In genomic region chr19:16433986-16434385, GRCh38 we compare ENCODE assay signal across 29 cellular contexts. TPM values are rescaled to one million over a fixed set of nuclear protein-coding genes. Genes with fewer than 3 reads are reported as not detected.
DNase-seq lines count a peak whose midpoint lies in the region; ATAC-seq and TF ChIP-seq lines count a peak whose summit lies in the region.
"Had no signal": no experiment of that assay in that cellular context is flagged by ENCODE, and none has a peak within 500 bp of the region (broad histone marks: within the 10 kb centered on the region; RNA-seq: fewer than 3 reads in every experiment).

No MANE protein-coding gene starts in this region.

- H3K9me3 ChIP-seq in BLaER1 treated with 17β-estradiol and CSF1 and Interleukin-3, amounts not matched to agents 10 nM and 100 nM (replicated peaks in 1 of 11) = no peaks in the 10 kb centered on the region
- H3K9me3 ChIP-seq: adrenal gland, breast epithelium, ovary, SJCRH30 had no signal

- H3K9ac ChIP-seq in BLaER1 treated with 17β-estradiol and CSF1 and Interleukin-3, amounts not matched to agents 10 nM and 100 nM = no peak overlapping the region
- H3K9ac ChIP-seq in KMS-11 = no peak overlapping the region

- H3K36me3 Mint-ChIP-seq in osteocyte (ENCODE audit: unreplicated experiment) = peaks cover 20% of the 10 kb centered on the region

- H3K36me3 ChIP-seq in BLaER1 treated with 17β-estradiol and CSF1 and Interleukin-3, amounts not matched to agents 10 nM and 100 nM = peaks cover 65 to 99% (median 89%) of the 10 kb centered on the region in 11 experiments
- no peaks in the 10 kb centered on the region; the same call in 1 of the 2 replicates for H3K36me3 ChIP-seq in KMS-11 (ENCODE audit: insufficient read depth)
- H3K36me3 ChIP-seq: breast epithelium, ovary had no signal

- peak overlapping the region; percentile 95 for H3K27ac Mint-ChIP-seq in osteocyte (ENCODE audit: unreplicated experiment)
- H3K27ac Mint-ChIP-seq: activated CD8-positive, alpha-beta T cell treated with anti-CD3 and anti-CD28 coated beads for 36 hours; CD4-positive, CD25-positive, alpha-beta regulatory T cell had no signal

- H3K27me3 Mint-ChIP-seq in osteocyte (ENCODE audit: unreplicated experiment) = no peaks in the 10 kb centered on the region
- H3K27me3 Mint-ChIP-seq: activated CD8-positive, alpha-beta T cell treated with anti-CD3 and anti-CD28 coated beads for 36 hours; activated naive CD4-positive, alpha-beta T cell treated with anti-CD3 and anti-CD28 coated beads, Interleukin-2, amount 10 ng/mL, durations not matched to agents 7 days and 5 days; CD4-positive, CD25-positive, alpha-beta regulatory T cell had no signal

- no peak overlapping the region for H2AFZ ChIP-seq in KMS-11 (ENCODE audit: low read depth)

- peak overlapping the region in 6 of 11 experiments; percentile 3 to 80 (median 38); a peak in 5 of 22 replicates for H3K27ac ChIP-seq in BLaER1 treated with 17β-estradiol and CSF1 and Interleukin-3, amounts not matched to agents 10 nM and 100 nM
- H3K27ac ChIP-seq in KMS-11 (peak overlapping the region; percentile 99), dorsolateral prefrontal cortex (peak overlapping the region in 34 of 59 donors; percentile 7 to 91 (median 80))
- H3K27ac ChIP-seq: ovary had no signal

- no peak for TF ChIP-seq CTCF in KMS-11 (conservative IDR thresholded peaks at IDR 0.05; ENCODE audit: low read depth, low read length)
- no peak for TF ChIP-seq CTCF in dorsolateral prefrontal cortex (IDR thresholded peaks at IDR 0.05 in 54 of 56, conservative IDR thresholded peaks at IDR 0.05 in 2 of 56; ENCODE audit: low read depth in 1 of 56, partially characterized antibody in 56 of 56)
- no peak for TF ChIP-seq CTCF in osteocyte (IDR thresholded peaks at IDR 0.05)

- no peaks in the 10 kb centered on the region for H3K79me2 ChIP-seq in KMS-11 (ENCODE audit: insufficient read depth, low read depth)

- no peak overlapping the region for H3K4me3 ChIP-seq in BLaER1 treated with 17β-estradiol and CSF1 and Interleukin-3, amounts not matched to agents 10 nM and 100 nM
- no peak overlapping the region for H3K4me3 ChIP-seq in KMS-11 (IDR thresholded peaks at IDR 0.05; ENCODE audit: insufficient read depth, low read depth, low read length)
- no peak overlapping the region for H3K4me3 ChIP-seq in dorsolateral prefrontal cortex
- H3K4me3 ChIP-seq: adrenal gland, breast epithelium, lung, ovary, SJCRH30, smooth muscle cell had no signal

- DNase-seq in dorsolateral prefrontal cortex (no peak), osteocyte (ENCODE audit: extremely low spot score, unreplicated experiment) (no peak), COLO829 (ENCODE audit: low spot score) (no peak)
- DNase-seq: activated CD8-positive, alpha-beta memory T cell treated with anti-CD3 and anti-CD28 coated beads, Interleukin-2, amount 50 U/mL, for 48 hours; activated CD8-positive, alpha-beta T cell treated with anti-CD3 and anti-CD28 coated beads for 36 hours; activated naive CD4-positive, alpha-beta T cell treated with anti-CD3 and anti-CD28 coated beads, Interleukin-2, amount 10 ng/mL, durations not matched to agents 7 days and 5 days; adrenal gland; CD4-positive, CD25-positive, alpha-beta regulatory T cell; cortex of kidney; DND-41; erythroblast; GF-D8; NCI-H1417; NCI-H2081 treated with DMSO at 0.1 percent for 48 hours; NCI-H2227 treated with DMSO at 0.1 percent for 48 hours; ovary; SJCRH30; stimulated activated naive CD8-positive, alpha-beta T cell treated with anti-CD3 and anti-CD28 coated beads, Interleukin-15, Interleukin-2, amounts not matched to agents 100 U/mL and 50 U/mL, for 24 hours; SW 1271; T-helper 9 cell had no signal

- H3K4me1 ChIP-seq in BLaER1 treated with 17β-estradiol and CSF1 and Interleukin-3, amounts not matched to agents 10 nM and 100 nM = peaks cover 52 to 70% (median 61%) of the 10 kb centered on the region in 10 experiments
- peaks cover 60% of the 10 kb centered on the region for H3K4me1 ChIP-seq in KMS-11 (ENCODE audit: low read depth, poor library complexity, severe bottlenecking)
- H3K4me1 ChIP-seq: breast epithelium had no signal

- H3K27me3 ChIP-seq in BLaER1 treated with 17β-estradiol and CSF1 and Interleukin-3, amounts not matched to agents 10 nM and 100 nM = no peaks in the 10 kb centered on the region
- H3K27me3 ChIP-seq in KMS-11 (ENCODE audit: insufficient read depth, low read depth) (no peaks in the 10 kb centered on the region), dorsolateral prefrontal cortex (no peaks in the 10 kb centered on the region)
- H3K27me3 ChIP-seq: adrenal gland, breast epithelium, ovary, SJCRH30 had no signal

- intact Hi-C loops in dorsolateral prefrontal cortex (cut with DNase I) = no loop called here

- H4K20me1 ChIP-seq in BLaER1 treated with 17β-estradiol and CSF1 and Interleukin-3, amounts not matched to agents 10 nM and 100 nM = peaks cover 0 to 36% (median 3%) of the 10 kb centered on the region in 11 experiments; a peak in 7 of 22 replicates
- H4K20me1 ChIP-seq in KMS-11 (ENCODE audit: insufficient read depth) = no peaks in the 10 kb centered on the region

- no peak overlapping the region for H3K4me3 Mint-ChIP-seq in osteocyte (ENCODE audit: unreplicated experiment)
- H3K4me3 Mint-ChIP-seq: activated CD8-positive, alpha-beta T cell treated with anti-CD3 and anti-CD28 coated beads for 36 hours; activated naive CD4-positive, alpha-beta T cell treated with anti-CD3 and anti-CD28 coated beads, Interleukin-2, amount 10 ng/mL, durations not matched to agents 7 days and 5 days; CD4-positive, CD25-positive, alpha-beta regulatory T cell; nephron had no signal

- peaks cover 4% of the 10 kb centered on the region for H3K9me3 Mint-ChIP-seq in osteocyte (ENCODE audit: unreplicated experiment)
- H3K9me3 Mint-ChIP-seq: activated CD8-positive, alpha-beta T cell treated with anti-CD3 and anti-CD28 coated beads for 36 hours; activated naive CD4-positive, alpha-beta T cell treated with anti-CD3 and anti-CD28 coated beads, Interleukin-2, amount 10 ng/mL, durations not matched to agents 7 days and 5 days; CD4-positive, CD25-positive, alpha-beta regulatory T cell; nephron had no signal

- H3K4me1 Mint-ChIP-seq in osteocyte (ENCODE audit: unreplicated experiment) = peaks cover 34% of the 10 kb centered on the region
- H3K4me1 Mint-ChIP-seq: nephron had no signal

- ATAC-seq in GM21717 (IDR thresholded peaks at IDR 0.05; ENCODE audit: unreplicated experiment) (no peak), GM21825 (IDR thresholded peaks at IDR 0.05; ENCODE audit: unreplicated experiment) (no peak), HG02798 (IDR thresholded peaks at IDR 0.05; ENCODE audit: poor library complexity, unreplicated experiment) (no peak)
- ATAC-seq: activated CD8-positive, alpha-beta T cell treated with anti-CD3 and anti-CD28 coated beads for 36 hours; stimulated activated naive CD8-positive, alpha-beta T cell treated with anti-CD3 and anti-CD28 coated beads, Interleukin-15, Interleukin-2, amounts not matched to agents 100 U/mL and 50 U/mL, for 24 hours had no signal

- H3K4me2 ChIP-seq in BLaER1 treated with 17β-estradiol and CSF1 and Interleukin-3, amounts not matched to agents 10 nM and 100 nM = peak overlapping the region; percentile 14 to 92 (median 54); a peak in 19 of 22 replicates
- peak overlapping the region; percentile 84; the same call in 1 of the 2 replicates for H3K4me2 ChIP-seq in KMS-11
- H3K4me2 ChIP-seq: smooth muscle cell had no signal

RNA-seq across cellular contexts. Expression of gene EPS15L1, which starts 37.8 kb away (rescaled TPM):
- 100 to 1,000 TPM in 18 of 120 experiments, 10 to 100 TPM in 102; 66.1 to 116 (median 85.9) TPM for total RNA-seq in dorsolateral prefrontal cortex
- total RNA-seq in osteocyte = 47.4 and 53.1 TPM in 2 replicates

Comparison
In these comparisons a context has a peak if more than half of its experiments do, and no peak if none do; other contexts are left out.
1. H3K27ac ChIP-seq: peak in every context shown above with its lines; median percentile 99 in KMS-11; 80 in dorsolateral prefrontal cortex; 38 in BLaER1 treated with 17β-estradiol and CSF1 and Interleukin-3, amounts not matched to agents 10 nM and 100 nM.